11 cellular contexts compared by ENCODE assay signal in genomic region chr1:2587860-2588571, GRCh38. TPM values are rescaled to one million over a fixed set of nuclear protein-coding genes. Genes with fewer than 3 reads are reported as not detected.
DNase-seq lines count a peak whose midpoint lies in the region; ATAC-seq and TF ChIP-seq lines count a peak whose summit lies in the region.
"Had no signal": no experiment of that assay in that cellular context is flagged by ENCODE, and none has a peak within 500 bp of the region (broad histone marks: within the 10 kb centered on the region; RNA-seq: fewer than 3 reads in every experiment).

No MANE protein-coding gene starts in this region.

- TF ChIP-seq CTCF in A673 (conservative IDR thresholded peaks at IDR 0.05; ENCODE audit: low read depth, low read length) (no peak), HFFc6 (IDR thresholded peaks at IDR 0.05) (no peak), colonic mucosa (IDR thresholded peaks at IDR 0.05) (no peak)

- no peaks in the 10 kb centered on the region for H3K9me3 Mint-ChIP-seq in HFFc6

- peaks cover 7% of the 10 kb centered on the region for H3K4me1 ChIP-seq in A673 (ENCODE audit: insufficient read depth, low read length, poor library complexity, severe bottlenecking)
- peaks cover 12% of the 10 kb centered on the region for H3K4me1 ChIP-seq in colonic mucosa
- H3K4me1 ChIP-seq in muscle layer of duodenum (ENCODE audit: control insufficient read depth in 1 of 2, insufficient read depth in 2 of 2, low read length in 2 of 2) = peaks cover 0 to 34% of the 10 kb centered on the region in 2 donors

- H3K4me3 Mint-ChIP-seq in HFFc6 = peak overlapping the region; percentile 81

- H3K36me3 Mint-ChIP-seq in HFFc6 (ENCODE audit: low read depth) = no peaks in the 10 kb centered on the region

- BruUV-seq in A673 (replicated peaks; lab: Mats Ljungman, UMichigan) = no TSS peak

- CTCF ChIA-PET in A673 (lab: Charles Lee) = no interaction called here

- H3K27ac ChIP-seq in A673 (ENCODE audit: low read depth, low read length, poor library complexity, severe bottlenecking) = no peak overlapping the region
- no peak overlapping the region for H3K27ac ChIP-seq in colonic mucosa
- no peak overlapping the region for H3K27ac ChIP-seq in muscle layer of duodenum (ENCODE audit: low read length)

- H3K9me3 ChIP-seq in A673 (ENCODE audit: low read depth, low read length, poor library complexity, severe bottlenecking) (no peaks in the 10 kb centered on the region), colonic mucosa (no peaks in the 10 kb centered on the region), muscle layer of duodenum (ENCODE audit: control insufficient read depth in 1 of 2, low read length in 2 of 2) (no peaks in the 10 kb centered on the region)

- H3K4me1 Mint-ChIP-seq in HFFc6 (ENCODE audit: low read depth) = peaks cover 9% of the 10 kb centered on the region; the same call in 1 of the 2 replicates

- no peak for DNase-seq in A673 (ENCODE audit: low spot score)
- DNase-seq in HFFc6 = no peak
- DNase-seq in colonic mucosa = no peak
- DNase-seq in NCI-H1105 (lab: John Stamatoyannopoulos, UW) = no peak
- DNase-seq: NCI-H526 treated with DMSO at 0.1 percent for 48 hours, trophoblast cell had no signal

- H3K27me3 ChIP-seq in A673 (replicated peaks; ENCODE audit: insufficient read depth, low read depth, low read length, poor library complexity) (no peaks in the 10 kb centered on the region), colonic mucosa (no peaks in the 10 kb centered on the region), muscle layer of duodenum (ENCODE audit: low read depth, low read length) (no peaks in the 10 kb centered on the region)

- H3K9ac ChIP-seq in colonic mucosa (ENCODE audit: low read depth in 2 of 2, low read length in 2 of 2) = peak overlapping the region; percentile 86

- H3K27ac Mint-ChIP-seq in HFFc6 = no peak overlapping the region

- peaks cover 1% of the 10 kb centered on the region; the same call in 1 of the 2 replicates for H3K27me3 Mint-ChIP-seq in HFFc6 (ENCODE audit: insufficient read depth)

- ATAC-seq in GM21447 (IDR thresholded peaks at IDR 0.05; ENCODE audit: unreplicated experiment) (no peak), GM19351 (IDR thresholded peaks at IDR 0.05; ENCODE audit: unreplicated experiment) (no peak), HG03378 (IDR thresholded peaks at IDR 0.05; ENCODE audit: unreplicated experiment) (no peak)

- POLR2A ChIA-PET in A673 (lab: Charles Lee; ENCODE audit: low non-redundant PET) = no interaction called here

- H3K4me3 ChIP-seq in A673 (ENCODE audit: low read depth, low read length, poor library complexity, severe bottlenecking) = peak overlapping the region; percentile 65
- peak overlapping the region; percentile 88 for H3K4me3 ChIP-seq in colonic mucosa
- peak overlapping the region; percentile 64 to 82 for H3K4me3 ChIP-seq in muscle layer of duodenum (ENCODE audit: low read depth in 1 of 2, low read length in 2 of 2)

- no peaks in the 10 kb centered on the region for H3K36me3 ChIP-seq in A673 (ENCODE audit: insufficient read depth, low read length, poor library complexity, severe bottlenecking)
- no peaks in the 10 kb centered on the region for H3K36me3 ChIP-seq in colonic mucosa
- peaks cover 0 to 10% of the 10 kb centered on the region in 2 donors for H3K36me3 ChIP-seq in muscle layer of duodenum (ENCODE audit: control insufficient read depth in 1 of 2, insufficient read depth in 2 of 2, low read length in 2 of 2)

- intact Hi-C loops in A673 (cut with micrococcal nuclease; ENCODE audit: unreplicated experiment) = no loop called here
- intact Hi-C loops in colonic mucosa (cut with DNase I) = no loop called here

RNA-seq across cellular contexts. Expression of gene PRXL2B, which starts 1.4 kb away (rescaled TPM):
- total RNA-seq in A673 (2021) (34.8 and 41.0 TPM in 2 replicates), colonic mucosa (100 to 1,000 TPM; 105 to 120 TPM)
- total RNA-seq in HFFc6 (2021; fragmentation: NEBNext Ultra II Directional; extraction: Animal tissue kit (Norgen Biotek cat#: 25700)) = 10 to 100 TPM; 27.1 to 38.9 (median 34.7) TPM

RNA-seq across cellular contexts. Expression of gene TNFRSF14, which starts 31.8 kb away (rescaled TPM):
- total RNA-seq in A673 (2021) (4.6 and 7.6 TPM in 2 replicates), colonic mucosa (100 to 1,000 TPM; 111 to 145 TPM)
- 10 to 100 TPM in 4 of 6 experiments, 1 to 10 TPM in 2; 7.4 to 14.2 (median 11.5) TPM for total RNA-seq in HFFc6 (2021; fragmentation: NEBNext Ultra II Directional; extraction: Animal tissue kit (Norgen Biotek cat#: 25700))

RNA-seq across cellular contexts. Expression of gene MMEL1, which starts 44.8 kb away (rescaled TPM):
- not detected in 2 replicates for total RNA-seq in A673 (2021)
- not detected for total RNA-seq in HFFc6 (2021; fragmentation: NEBNext Ultra II Directional; extraction: Animal tissue kit (Norgen Biotek cat#: 25700))
- total RNA-seq in colonic mucosa = 10 to 100 TPM; 11.4 to 13.9 TPM

RNA-seq across cellular contexts. Expression of gene HES5, which starts 58.0 kb away (rescaled TPM):
- total RNA-seq in A673 (2021) (not detected in 2 replicates), colonic mucosa (1 to 10 TPM; 2.5 to 4.2 TPM)
- total RNA-seq in HFFc6 (2021; fragmentation: NEBNext Ultra II Directional; extraction: Animal tissue kit (Norgen Biotek cat#: 25700)) = under 1 TPM in 5 of 6 experiments, not detected in 1; 0.28 to 0.57 (median 0.36) TPM
- total RNA-seq: pulmonary artery endothelial cell had no signal

Comparison
In these comparisons a context has a peak if more than half of its experiments do, and no peak if none do; other contexts are left out.
1. RNA of gene TNFRSF14, which starts 31.8 kb away (total RNA-seq): 111 to 145 TPM in colonic mucosa; 7.4 to 14.2 TPM in HFFc6 and 4.6 to 7.6 TPM in A673; every median in the first group is over 4 times any median in the second.
2. RNA of gene MMEL1, which starts 44.8 kb away (total RNA-seq): 11.4 to 13.9 TPM in colonic mucosa; not detected in HFFc6 and not detected in A673; every median in the first group is over 4 times any median in the second.
3. Peak in every context shown above with its lines, with median percentiles within 50 percentile points of each other: H3K4me3 ChIP-seq.